ENCODE assay signal across 12 cellular contexts in genomic region chr5:56101180-56101579, GRCh38.
"Had no signal": no experiment of that assay in that cellular context is flagged by ENCODE, and none has a peak within 500 bp of the region (broad histone marks: within the 10 kb centered on the region; RNA-seq: fewer than 3 reads in every experiment).

No MANE protein-coding gene starts in this region.

- H3K4me1 Mint-ChIP-seq: natural killer cell; stimulated activated effector memory CD8-positive, alpha-beta T cell treated with anti-CD3 and anti-CD28 coated beads, Interleukin-12 subunit alpha, Interleukin-12 subunit beta, amount 100 ng/mL, for 72 hours had no signal

- H3K4me3 Mint-ChIP-seq: activated CD8-positive, alpha-beta memory T cell treated with anti-CD3 and anti-CD28 coated beads, Interleukin-2, amount 10 ng/mL, durations not matched to agents 7 days and 5 days; natural killer cell; stimulated activated effector memory CD8-positive, alpha-beta T cell treated with anti-CD3 and anti-CD28 coated beads, Interleukin-12 subunit alpha, Interleukin-12 subunit beta, amount 100 ng/mL, for 72 hours; type B pancreatic cell had no signal

- H3K4me3 ChIP-seq: gastrocnemius medialis, heart right ventricle had no signal

- H3K27me3 Mint-ChIP-seq: type B pancreatic cell had no signal

- ATAC-seq: activated CD8-positive, alpha-beta memory T cell treated with anti-CD3 and anti-CD28 coated beads, Interleukin-2, amount 10 ng/mL, durations not matched to agents 7 days and 5 days; gastrocnemius medialis; heart right ventricle; natural killer cell; stimulated activated effector memory CD8-positive, alpha-beta T cell treated with anti-CD3 and anti-CD28 coated beads, Interleukin-12 subunit alpha, Interleukin-12 subunit beta, amount 100 ng/mL, for 72 hours had no signal

- H3K27ac Mint-ChIP-seq: activated CD8-positive, alpha-beta memory T cell treated with anti-CD3 and anti-CD28 coated beads, Interleukin-2, amount 10 ng/mL, durations not matched to agents 7 days and 5 days; natural killer cell; stimulated activated effector memory CD8-positive, alpha-beta T cell treated with anti-CD3 and anti-CD28 coated beads, Interleukin-12 subunit alpha, Interleukin-12 subunit beta, amount 100 ng/mL, for 72 hours; type B pancreatic cell had no signal

- H3K36me3 Mint-ChIP-seq: natural killer cell; stimulated activated effector memory CD8-positive, alpha-beta T cell treated with anti-CD3 and anti-CD28 coated beads, Interleukin-12 subunit alpha, Interleukin-12 subunit beta, amount 100 ng/mL, for 72 hours had no signal

- H3K9me3 Mint-ChIP-seq: natural killer cell; stimulated activated effector memory CD8-positive, alpha-beta T cell treated with anti-CD3 and anti-CD28 coated beads, Interleukin-12 subunit alpha, Interleukin-12 subunit beta, amount 100 ng/mL, for 72 hours had no signal

- H3K9me3 ChIP-seq: gastrocnemius medialis had no signal

- H3K36me3 ChIP-seq: gastrocnemius medialis, heart right ventricle had no signal

- H3K27me3 ChIP-seq: gastrocnemius medialis, heart right ventricle had no signal

- H3K4me1 ChIP-seq: gastrocnemius medialis had no signal

- H3K27ac ChIP-seq: epithelial cell of prostate, gastrocnemius medialis, heart right ventricle had no signal

- DNase-seq: activated CD8-positive, alpha-beta memory T cell treated with anti-CD3 and anti-CD28 coated beads, Interleukin-2, amount 10 ng/mL, durations not matched to agents 7 days and 5 days; caudate nucleus; cortex of kidney; effector CD8-positive, alpha-beta T cell; gastrocnemius medialis; heart right ventricle; natural killer cell; posterior cingulate gyrus; SHP77 had no signal
